8 cellular contexts compared by ENCODE assay signal in the genomic region with DNA sequence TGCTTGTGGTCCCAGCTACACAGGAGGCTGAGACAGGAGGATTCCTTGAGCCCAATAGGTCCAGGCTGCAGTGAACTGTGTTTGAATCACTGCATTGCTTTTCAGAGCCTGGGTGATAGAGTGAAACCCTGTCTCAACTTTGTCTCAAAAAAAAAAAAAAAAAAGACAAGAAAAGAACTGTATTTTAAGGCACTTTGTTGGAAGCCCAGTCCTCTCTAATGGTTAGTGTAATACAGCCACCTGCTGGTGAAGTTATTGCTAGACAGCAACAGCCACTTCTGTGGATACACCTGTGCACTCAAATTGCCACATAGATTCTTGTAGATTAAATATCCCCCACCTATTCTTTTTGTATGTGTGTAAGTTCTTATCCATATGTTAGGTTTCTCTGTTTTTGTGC. TPM values are rescaled to one million over a fixed set of nuclear protein-coding genes. Genes with fewer than 3 reads are reported as not detected.
DNase-seq lines count a peak whose midpoint lies in the region; ATAC-seq and TF ChIP-seq lines count a peak whose summit lies in the region.

No MANE protein-coding gene starts in this region.

- H3K9ac ChIP-seq in KMS-11 = no peak overlapping the region

- no peak overlapping the region for H3K27ac ChIP-seq in KMS-11

- peak in 1 of 2 donors; percentile 15 for DNase-seq in stimulated activated naive CD8-positive, alpha-beta T cell treated with anti-CD3 and anti-CD28 coated beads, Interleukin-15, amount 100 ng/mL, for 72 hours
- no peak for DNase-seq in stimulated activated naive CD8-positive, alpha-beta T cell treated with anti-CD3 and anti-CD28 coated beads, Interleukin-15, Interleukin-2, amounts not matched to agents 100 U/mL and 50 U/mL, for 24 hours
- DNase-seq in amniotic epithelial cell (ENCODE audit: low read depth) (peak; percentile 65), kidney epithelial cell (ENCODE audit: low read depth) (no peak), islet precursor cell (no peak)
- no peak for DNase-seq in activated CD4-positive, alpha-beta memory T cell treated with anti-CD3 and anti-CD28 coated beads, Interleukin-2, amount 10 ng/mL, durations not matched to agents 7 days and 5 days

- POLR2A ChIA-PET in activated CD4-positive, alpha-beta memory T cell treated with anti-CD3 and anti-CD28 coated beads, Interleukin-2, amount 10 ng/mL, durations not matched to agents 7 days and 5 days (lab: Charles Lee) = interaction anchor here (1.5 kb wide), 1 partner anchor 73 kb away, joined by 8 read pairs; a partner anchor contains a TSS

- H3K9me3 Mint-ChIP-seq in stimulated activated naive CD8-positive, alpha-beta T cell treated with anti-CD3 and anti-CD28 coated beads, Interleukin-15, amount 100 ng/mL, for 72 hours = no peaks in the 10 kb centered on the region
- no peaks in the 10 kb centered on the region for H3K9me3 Mint-ChIP-seq in activated CD4-positive, alpha-beta memory T cell treated with anti-CD3 and anti-CD28 coated beads, Interleukin-2, amount 10 ng/mL, durations not matched to agents 7 days and 5 days

- H3K4me2 ChIP-seq in KMS-11 = no peak overlapping the region

- H3K4me3 ChIP-seq in KMS-11 (IDR thresholded peaks at IDR 0.05; ENCODE audit: insufficient read depth, low read depth, low read length) (no peak overlapping the region), kidney epithelial cell (ENCODE audit: low read depth, low read length) (no peak overlapping the region)

- no peak overlapping the region for H3K27ac Mint-ChIP-seq in stimulated activated naive CD8-positive, alpha-beta T cell treated with anti-CD3 and anti-CD28 coated beads, Interleukin-15, amount 100 ng/mL, for 72 hours
- no peak overlapping the region for H3K27ac Mint-ChIP-seq in activated CD4-positive, alpha-beta memory T cell treated with anti-CD3 and anti-CD28 coated beads, Interleukin-2, amount 10 ng/mL, durations not matched to agents 7 days and 5 days

- peaks cover 20% of the 10 kb centered on the region for H3K27me3 Mint-ChIP-seq in stimulated activated naive CD8-positive, alpha-beta T cell treated with anti-CD3 and anti-CD28 coated beads, Interleukin-15, amount 100 ng/mL, for 72 hours
- H3K27me3 Mint-ChIP-seq in activated CD4-positive, alpha-beta memory T cell treated with anti-CD3 and anti-CD28 coated beads, Interleukin-2, amount 10 ng/mL, durations not matched to agents 7 days and 5 days = peaks cover 17% of the 10 kb centered on the region

- no peak overlapping the region for H2AFZ ChIP-seq in KMS-11 (ENCODE audit: low read depth)

- peaks cover 4% of the 10 kb centered on the region for H3K4me1 ChIP-seq in KMS-11 (ENCODE audit: low read depth, poor library complexity, severe bottlenecking)

- TF ChIP-seq CTCF in KMS-11 (conservative IDR thresholded peaks at IDR 0.05; ENCODE audit: low read depth, low read length) (peak; percentile 79), kidney epithelial cell (IDR thresholded peaks at IDR 0.05; ENCODE audit: insufficient read depth, low read length, poor library complexity, severe bottlenecking) (peak; percentile 66)

- peak; percentile 41 for ATAC-seq in stimulated activated naive CD8-positive, alpha-beta T cell treated with anti-CD3 and anti-CD28 coated beads, Interleukin-15, amount 100 ng/mL, for 72 hours
- no peak for ATAC-seq in stimulated activated naive CD8-positive, alpha-beta T cell treated with anti-CD3 and anti-CD28 coated beads, Interleukin-15, Interleukin-2, amounts not matched to agents 100 U/mL and 50 U/mL, for 24 hours
- peak; percentile 53 for ATAC-seq in GM21717 (IDR thresholded peaks at IDR 0.05; ENCODE audit: unreplicated experiment)

- H3K36me3 ChIP-seq in KMS-11 (ENCODE audit: insufficient read depth) (no peaks in the 10 kb centered on the region), kidney epithelial cell (ENCODE audit: control insufficient read depth, insufficient read depth, low read length) (no peaks in the 10 kb centered on the region)

- H3K4me1 Mint-ChIP-seq in stimulated activated naive CD8-positive, alpha-beta T cell treated with anti-CD3 and anti-CD28 coated beads, Interleukin-15, amount 100 ng/mL, for 72 hours = peaks cover 4% of the 10 kb centered on the region
- no peaks in the 10 kb centered on the region for H3K4me1 Mint-ChIP-seq in activated CD4-positive, alpha-beta memory T cell treated with anti-CD3 and anti-CD28 coated beads, Interleukin-2, amount 10 ng/mL, durations not matched to agents 7 days and 5 days

- H3K27me3 ChIP-seq in KMS-11 (ENCODE audit: insufficient read depth, low read depth) (no peaks in the 10 kb centered on the region), kidney epithelial cell (ENCODE audit: control insufficient read depth, insufficient read depth, low read length) (no peaks in the 10 kb centered on the region)

- H4K20me1 ChIP-seq in KMS-11 (ENCODE audit: insufficient read depth) = no peaks in the 10 kb centered on the region

- CTCF ChIA-PET in activated CD4-positive, alpha-beta memory T cell treated with anti-CD3 and anti-CD28 coated beads, Interleukin-2, amount 10 ng/mL, durations not matched to agents 7 days and 5 days (lab: Charles Lee) = interaction anchor here (0.7 to 7.8 kb wide), 8 partner anchors 17 to 1247 kb away, joined by 3 to 107 read pairs (median 7); a partner anchor contains a TSS

- no peaks in the 10 kb centered on the region for H3K79me2 ChIP-seq in KMS-11 (ENCODE audit: insufficient read depth, low read depth)

- H3K4me3 Mint-ChIP-seq in stimulated activated naive CD8-positive, alpha-beta T cell treated with anti-CD3 and anti-CD28 coated beads, Interleukin-15, amount 100 ng/mL, for 72 hours = no peak overlapping the region
- no peak overlapping the region for H3K4me3 Mint-ChIP-seq in activated CD4-positive, alpha-beta memory T cell treated with anti-CD3 and anti-CD28 coated beads, Interleukin-2, amount 10 ng/mL, durations not matched to agents 7 days and 5 days

- no peaks in the 10 kb centered on the region for H3K36me3 Mint-ChIP-seq in activated CD4-positive, alpha-beta memory T cell treated with anti-CD3 and anti-CD28 coated beads, Interleukin-2, amount 10 ng/mL, durations not matched to agents 7 days and 5 days (ENCODE audit: low read depth)

RNA-seq across cellular contexts. Expression of a gene that starts 10.1 kb away (rescaled TPM):
- total RNA-seq in kidney epithelial cell = not detected in 2 replicates
- not detected for total RNA-seq in activated CD4-positive, alpha-beta memory T cell treated with anti-CD3 and anti-CD28 coated beads, Interleukin-2, amount 10 ng/mL, durations not matched to agents 7 days and 5 days

RNA-seq across cellular contexts. Expression of a gene that starts 32.1 kb away (rescaled TPM):
- not detected in 2 replicates for total RNA-seq in kidney epithelial cell
- not detected for total RNA-seq in activated CD4-positive, alpha-beta memory T cell treated with anti-CD3 and anti-CD28 coated beads, Interleukin-2, amount 10 ng/mL, durations not matched to agents 7 days and 5 days

RNA-seq across cellular contexts. Expression of a gene that starts 59.8 kb away (rescaled TPM):
- total RNA-seq in kidney epithelial cell = 1.5 and 3.7 TPM in 2 replicates
- not detected for total RNA-seq in activated CD4-positive, alpha-beta memory T cell treated with anti-CD3 and anti-CD28 coated beads, Interleukin-2, amount 10 ng/mL, durations not matched to agents 7 days and 5 days
